In genomic region chr17:14760719-14761425, GRCh38 we compare ENCODE assay signal across 10 cellular contexts.
DNase-seq lines count a peak whose midpoint lies in the region; ATAC-seq, FAIRE-seq and TF ChIP-seq lines count a peak whose summit lies in the region.
"Had no signal": no experiment of that assay in that cellular context is flagged by ENCODE, and none has a peak within 500 bp of the region (broad histone marks: within the 10 kb centered on the region; RNA-seq: fewer than 3 reads in every experiment).

No MANE protein-coding gene starts in this region.

- peaks cover 5% of the 10 kb centered on the region for H3K4me1 Mint-ChIP-seq in stimulated activated effector memory CD8-positive, alpha-beta T cell treated with anti-CD3 and anti-CD28 coated beads, Interleukin-12 subunit alpha, Interleukin-12 subunit beta, amount 100 ng/mL, for 72 hours

- H3K4me3 ChIP-seq in WERI-Rb-1 (ENCODE audit: low read depth, low read length) = no peak overlapping the region

- no peaks in the 10 kb centered on the region for H3K27me3 ChIP-seq in WERI-Rb-1 (ENCODE audit: insufficient read depth, low read depth, severe bottlenecking)

- no peaks in the 10 kb centered on the region for H3K9me3 Mint-ChIP-seq in stimulated activated effector memory CD8-positive, alpha-beta T cell treated with anti-CD3 and anti-CD28 coated beads, Interleukin-12 subunit alpha, Interleukin-12 subunit beta, amount 100 ng/mL, for 72 hours
- H3K9me3 Mint-ChIP-seq: activated T-cell treated with anti-CD3 and anti-CD28 coated beads, Interleukin-2, amount 50 U/mL, for 4 hours; CD8-positive, alpha-beta memory T cell had no signal

- H3K36me3 ChIP-seq in WERI-Rb-1 = no peaks in the 10 kb centered on the region

- FAIRE-seq in GM19239 (lab: Jason Lieb, UNC) = peak; percentile 55

- no peaks in the 10 kb centered on the region for H3K36me3 Mint-ChIP-seq in stimulated activated effector memory CD8-positive, alpha-beta T cell treated with anti-CD3 and anti-CD28 coated beads, Interleukin-12 subunit alpha, Interleukin-12 subunit beta, amount 100 ng/mL, for 72 hours
- H3K36me3 Mint-ChIP-seq: CD8-positive, alpha-beta memory T cell had no signal

- peak; percentile 67 for ATAC-seq in HG02759 (IDR thresholded peaks at IDR 0.05; ENCODE audit: unreplicated experiment)
- peak; percentile 24 for ATAC-seq in stimulated activated effector memory CD8-positive, alpha-beta T cell treated with anti-CD3 and anti-CD28 coated beads, Interleukin-12 subunit alpha, Interleukin-12 subunit beta, amount 100 ng/mL, for 72 hours
- ATAC-seq: activated T-cell treated with anti-CD3 and anti-CD28 coated beads, Interleukin-2, amount 50 U/mL, for 4 hours had no signal

- no peak overlapping the region for H3K4me3 Mint-ChIP-seq in stimulated activated effector memory CD8-positive, alpha-beta T cell treated with anti-CD3 and anti-CD28 coated beads, Interleukin-12 subunit alpha, Interleukin-12 subunit beta, amount 100 ng/mL, for 72 hours
- H3K4me3 Mint-ChIP-seq: activated T-cell treated with anti-CD3 and anti-CD28 coated beads, Interleukin-2, amount 50 U/mL, for 4 hours; CD8-positive, alpha-beta memory T cell had no signal

- DNase-seq in GM19239 (ENCODE audit: insufficient read length, low spot score) = no peak
- DNase-seq in ecto neural progenitor cell (ENCODE audit: low spot score) = peak; percentile 44
- DNase-seq in stimulated activated effector memory CD8-positive, alpha-beta T cell treated with anti-CD3 and anti-CD28 coated beads, Interleukin-12 subunit alpha, Interleukin-12 subunit beta, amount 100 ng/mL, for 72 hours (ENCODE audit: low spot score in 2 of 2) = no peak
- no peak for DNase-seq in GF-D8 (lab: John Stamatoyannopoulos, UW)
- DNase-seq in GM20000 (ENCODE audit: low spot score) = no peak
- no peak for DNase-seq in WERI-Rb-1
- DNase-seq: activated T-cell treated with anti-CD3 and anti-CD28 coated beads, Interleukin-2, amount 50 U/mL, for 4 hours; CD8-positive, alpha-beta memory T cell; NCI-H2227 treated with DMSO at 0.1 percent for 48 hours had no signal

- no peak overlapping the region for H3K27ac Mint-ChIP-seq in stimulated activated effector memory CD8-positive, alpha-beta T cell treated with anti-CD3 and anti-CD28 coated beads, Interleukin-12 subunit alpha, Interleukin-12 subunit beta, amount 100 ng/mL, for 72 hours

- TF ChIP-seq CTCF in GM20000 (IDR thresholded peaks at IDR 0.05; ENCODE audit: extremely low read depth, missing control alignments) (no peak), WERI-Rb-1 (IDR thresholded peaks at IDR 0.05; ENCODE audit: low read depth, low read length) (no peak)

- no peak overlapping the region for H3K27ac ChIP-seq in WERI-Rb-1

- no peaks in the 10 kb centered on the region for H3K9me3 ChIP-seq in WERI-Rb-1 (ENCODE audit: severe bottlenecking)
